Comparison of ENCODE assay signal across 28 cellular contexts in genomic region chr13:39505151-39505550, GRCh38.
"Had no signal": no experiment of that assay in that cellular context is flagged by ENCODE, and none has a peak within 500 bp of the region (broad histone marks: within the 10 kb centered on the region; RNA-seq: fewer than 3 reads in every experiment).

No MANE protein-coding gene starts in this region.

- H3K9ac ChIP-seq: neural progenitor cell had no signal

- H3K4me1 ChIP-seq: uterus had no signal

- H3K4me2 ChIP-seq: hepatocyte, neural progenitor cell had no signal

- H3K27ac ChIP-seq: brain microvascular endothelial cell, coronary artery, dorsolateral prefrontal cortex, gastroesophageal sphincter, hepatocyte, neural progenitor cell, sigmoid colon, thoracic aorta, uterus, VCaP had no signal

- H3K79me2 ChIP-seq: hepatocyte had no signal

- ATAC-seq: gastroesophageal sphincter; left colon; naive thymus-derived CD4-positive, alpha-beta T cell; stimulated activated effector memory CD8-positive, alpha-beta T cell treated with anti-CD3 and anti-CD28 coated beads, Interleukin-12 subunit alpha, Interleukin-12 subunit beta, amount 100 ng/mL, for 72 hours had no signal

- DNase-seq: activated CD4-positive, alpha-beta T cell treated with anti-CD3 and anti-CD28 coated beads for 4 hours; activated CD4-positive, alpha-beta T cell treated with anti-CD3 and anti-CD28 coated beads, Interleukin-2, amount 50 U/mL, for 4 hours; activated effector memory CD4-positive, alpha-beta T cell treated with Interleukin-2 at 50 U/mL for 16 hours; activated naive CD4-positive, alpha-beta T cell treated with Interleukin-2 at 50 U/mL for 16 hours; activated naive CD8-positive, alpha-beta T cell treated with anti-CD3 and anti-CD28 coated beads, Interleukin-2, amount 10 ng/mL, durations not matched to agents 7 days and 5 days; amniotic stem cell; brain microvascular endothelial cell; dorsolateral prefrontal cortex; effector memory CD4-positive, alpha-beta T cell; kidney; left colon; midbrain; naive thymus-derived CD4-positive, alpha-beta T cell; posterior cingulate gyrus; sigmoid colon; small intestine; stimulated activated CD4-positive, alpha-beta T cell treated with anti-CD3 and anti-CD28 coated beads, Interleukin-4, amount 100 ng/mL, for 24 hours; T-helper 1 cell; uterus had no signal

- H2AFZ ChIP-seq: hepatocyte, neural progenitor cell had no signal

- H3K9me3 ChIP-seq: gastroesophageal sphincter, sigmoid colon, thoracic aorta, uterus had no signal

- FAIRE-seq: astrocyte, kidney, small intestine, TTC549 had no signal

- H3K4me3 ChIP-seq: coronary artery, dorsolateral prefrontal cortex, gastroesophageal sphincter, hepatocyte, neural progenitor cell, sigmoid colon, thoracic aorta, uterus had no signal

- H3K36me3 ChIP-seq: brain microvascular endothelial cell, gastroesophageal sphincter, neural progenitor cell, sigmoid colon, thoracic aorta, uterus had no signal

- H3K27me3 ChIP-seq: brain microvascular endothelial cell, dorsolateral prefrontal cortex, gastroesophageal sphincter, hepatocyte, neural progenitor cell, sigmoid colon, uterus had no signal
